8 cellular contexts compared by ENCODE assay signal in genomic region chr9:126411225-126411947, GRCh38.
A peak's percentile ranks its signal among the peaks of the same experiment; 100 is the strongest.
DNase-seq lines count a peak whose midpoint lies in the region; ATAC-seq and TF ChIP-seq lines count a peak whose summit lies in the region.

No MANE protein-coding gene starts in this region.

- no peaks in the 10 kb centered on the region for H3K9me3 Mint-ChIP-seq in activated T-cell treated with anti-CD3 and anti-CD28 coated beads, Interleukin-2, amount 50 U/mL, for 4 hours

- H3K9me3 ChIP-seq in T-helper 17 cell (ENCODE audit: control insufficient read depth, low read length, poor library complexity, severe bottlenecking), result no peaks in the 10 kb centered on the region
- H3K9me3 ChIP-seq in spleen, result no peaks in the 10 kb centered on the region
- no peaks in the 10 kb centered on the region for H3K9me3 ChIP-seq in A673 (ENCODE audit: low read depth, low read length, poor library complexity, severe bottlenecking)

- CTCF ChIA-PET in A673 (lab: Charles Lee), result no interaction called here

- DNase-seq in activated T-cell treated with anti-CD3 and anti-CD28 coated beads, Interleukin-2, amount 50 U/mL, for 4 hours, result no peak
- DNase-seq in activated T-cell treated with anti-CD3 and anti-CD28 coated beads, Interleukin-2, amount 50 U/mL, for 1 hour, result no peak
- DNase-seq in T-helper 17 cell, result no peak
- DNase-seq in spleen, result peak; percentile 41
- no peak for DNase-seq in left cardiac atrium
- DNase-seq in A673 (ENCODE audit: low spot score), result no peak
- DNase-seq in LoVo (ENCODE audit: low spot score), result no peak

- no peak for TF ChIP-seq POLR2A in spleen (IDR thresholded peaks at IDR 0.05)

- BruUV-seq in A673 (replicated peaks; lab: Mats Ljungman, UMichigan), result no TSS peak

- peak; percentile 90 to 93 for ATAC-seq in activated T-cell treated with anti-CD3 and anti-CD28 coated beads, Interleukin-2, amount 50 U/mL, for 4 hours
- ATAC-seq in HG02973 (IDR thresholded peaks at IDR 0.05; ENCODE audit: unreplicated experiment), result peak; percentile 73
- ATAC-seq in T-helper 17 cell, result peak; percentile 92
- no peak for ATAC-seq in left cardiac atrium

- H3K27ac ChIP-seq in spleen (peak overlapping the region; percentile 24 to 79 (median 67)), A673 (ENCODE audit: low read depth, low read length, poor library complexity, severe bottlenecking) (no peak overlapping the region)

- POLR2A ChIA-PET in A673 (lab: Charles Lee; ENCODE audit: low non-redundant PET), result no interaction called here

- 54 to 68% (median 60%) methylated on average over 12 of the region's 12 CpGs for WGBS in spleen, 5 donors

- peak overlapping the region; percentile 75 for H3K4me3 Mint-ChIP-seq in activated T-cell treated with anti-CD3 and anti-CD28 coated beads, Interleukin-2, amount 50 U/mL, for 4 hours
- peak overlapping the region; percentile 86 for H3K4me3 Mint-ChIP-seq in T-helper 17 cell

- intact Hi-C loops in spleen (cut with DNase I; ENCODE audit: low total_unique reads) (loop anchor here (10.0 kb wide), 1 partner anchor 1007 kb away; no protein-coding TSS in a partner anchor), left cardiac atrium (cut with DNase I) (no loop called here), A673 (cut with micrococcal nuclease; ENCODE audit: unreplicated experiment) (no loop called here)

- H3K36me3 ChIP-seq in spleen, result peaks cover 0 to 41% (median 2%) of the 10 kb centered on the region in 6 donors
- H3K36me3 ChIP-seq in A673 (ENCODE audit: insufficient read depth, low read length, poor library complexity, severe bottlenecking), result no peaks in the 10 kb centered on the region

- peaks cover 10 to 52% (median 25%) of the 10 kb centered on the region in 6 donors for H3K4me1 ChIP-seq in spleen
- no peaks in the 10 kb centered on the region for H3K4me1 ChIP-seq in A673 (ENCODE audit: insufficient read depth, low read length, poor library complexity, severe bottlenecking)

- H3K4me1 Mint-ChIP-seq in activated T-cell treated with anti-CD3 and anti-CD28 coated beads, Interleukin-2, amount 50 U/mL, for 4 hours (ENCODE audit: low read depth), result peaks cover 36% of the 10 kb centered on the region
- peaks cover 33% of the 10 kb centered on the region for H3K4me1 Mint-ChIP-seq in T-helper 17 cell

- TF ChIP-seq CTCF in spleen (IDR thresholded peaks at IDR 0.05 in 8 of 11, conservative IDR thresholded peaks at IDR 0.05 in 3 of 11), result no peak
- no peak for TF ChIP-seq CTCF in A673 (conservative IDR thresholded peaks at IDR 0.05; ENCODE audit: low read depth, low read length)

- H3K4me3 ChIP-seq in spleen (peak overlapping the region in 2 of 8 donors; percentile 0 to 47), A673 (ENCODE audit: low read depth, low read length, poor library complexity, severe bottlenecking) (no peak overlapping the region)

- peaks cover 2% of the 10 kb centered on the region for H3K36me3 Mint-ChIP-seq in activated T-cell treated with anti-CD3 and anti-CD28 coated beads, Interleukin-2, amount 50 U/mL, for 4 hours (ENCODE audit: insufficient read depth)
- no peaks in the 10 kb centered on the region for H3K36me3 Mint-ChIP-seq in T-helper 17 cell (ENCODE audit: low read depth)

- H3K27me3 ChIP-seq in spleen (replicated peaks in 1 of 7) (no peaks in the 10 kb centered on the region), A673 (replicated peaks; ENCODE audit: insufficient read depth, low read depth, low read length, poor library complexity) (no peaks in the 10 kb centered on the region)

- H3K27ac Mint-ChIP-seq in T-helper 17 cell, result peak overlapping the region; percentile 95

- no peaks in the 10 kb centered on the region for H3K27me3 Mint-ChIP-seq in activated T-cell treated with anti-CD3 and anti-CD28 coated beads, Interleukin-2, amount 50 U/mL, for 4 hours (ENCODE audit: low read depth)
- no peaks in the 10 kb centered on the region for H3K27me3 Mint-ChIP-seq in T-helper 17 cell

Comparison
In these comparisons a context has a peak if more than half of its experiments do, and no peak if none do; other contexts are left out.
1. ATAC-seq: peak in activated T-cell treated with anti-CD3 and anti-CD28 coated beads, Interleukin-2, amount 50 U/mL, for 4 hours (2 of 2), HG02973 (single experiment) and T-helper 17 cell (single experiment); none in left cardiac atrium (0 of 2).